1 cellular context compared by ENCODE assay signal in the genomic region with DNA sequence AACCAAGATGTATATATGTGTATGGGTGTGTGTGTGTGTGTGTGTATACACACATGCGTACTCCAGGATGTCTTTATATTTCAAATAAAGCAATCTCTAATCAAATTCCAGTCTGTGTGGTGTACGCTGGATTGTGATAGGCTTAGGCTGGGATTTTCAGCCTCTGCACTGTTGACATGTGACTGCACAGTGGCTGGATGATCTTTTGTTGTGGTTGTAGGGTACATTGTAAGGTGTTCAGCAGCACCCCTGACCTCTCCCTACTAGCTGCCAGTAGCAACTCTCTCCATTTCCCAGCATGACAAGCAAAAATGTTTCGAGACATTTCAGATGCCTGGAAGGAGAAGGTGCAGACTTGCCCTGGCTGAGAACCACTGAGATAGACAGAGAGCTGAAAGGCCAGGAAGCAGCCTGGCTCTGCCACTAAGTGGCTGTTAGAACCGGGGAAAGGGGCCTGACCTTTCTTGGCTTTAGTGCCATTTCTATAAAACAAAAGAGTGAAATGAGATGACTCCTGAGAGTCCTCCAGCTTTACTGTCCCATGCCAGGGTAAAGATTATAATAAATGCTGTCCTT.
TF ChIP-seq lines count a peak whose summit lies in the region.

No MANE protein-coding gene starts in this region.

TF ChIP-seq in IMR-90, 13 proteins besides CTCF, POLR2A, EP300 and RAD21:
- no peak for TF ChIP-seq SMC3 (IDR thresholded peaks at IDR 0.05; ENCODE audit: low read depth, low read length)
- TF ChIP-seq, protein P1, sequence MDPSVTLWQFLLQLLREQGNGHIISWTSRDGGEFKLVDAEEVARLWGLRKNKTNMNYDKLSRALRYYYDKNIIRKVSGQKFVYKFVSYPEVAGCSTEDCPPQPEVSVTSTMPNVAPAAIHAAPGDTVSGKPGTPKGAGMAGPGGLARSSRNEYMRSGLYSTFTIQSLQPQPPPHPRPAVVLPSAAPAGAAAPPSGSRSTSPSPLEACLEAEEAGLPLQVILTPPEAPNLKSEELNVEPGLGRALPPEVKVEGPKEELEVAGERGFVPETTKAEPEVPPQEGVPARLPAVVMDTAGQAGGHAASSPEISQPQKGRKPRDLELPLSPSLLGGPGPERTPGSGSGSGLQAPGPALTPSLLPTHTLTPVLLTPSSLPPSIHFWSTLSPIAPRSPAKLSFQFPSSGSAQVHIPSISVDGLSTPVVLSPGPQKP (IDR thresholded peaks at IDR 0.05; ENCODE audit: borderline replicate concordance, low read depth, low read length): no peak
- no peak for TF ChIP-seq MAZ (IDR thresholded peaks at IDR 0.05; ENCODE audit: borderline replicate concordance, low read depth, low read length)
- TF ChIP-seq NFE2L2 (IDR thresholded peaks at IDR 0.05; ENCODE audit: low read depth, low read length): no peak
- TF ChIP-seq CEBPB (IDR thresholded peaks at IDR 0.05; ENCODE audit: low read depth, low read length): no peak
- no peak for TF ChIP-seq RFX5 (IDR thresholded peaks at IDR 0.05; ENCODE audit: low read depth, low read length)
- no peak for TF ChIP-seq MXI1 (IDR thresholded peaks at IDR 0.05; ENCODE audit: borderline replicate concordance, low read depth, low read length)
- no peak for TF ChIP-seq BHLHE40 (IDR thresholded peaks at IDR 0.05; ENCODE audit: low read depth, low read length)
- no peak for TF ChIP-seq FOS (IDR thresholded peaks at IDR 0.05; ENCODE audit: low read depth, low read length)
- TF ChIP-seq, protein P2, sequence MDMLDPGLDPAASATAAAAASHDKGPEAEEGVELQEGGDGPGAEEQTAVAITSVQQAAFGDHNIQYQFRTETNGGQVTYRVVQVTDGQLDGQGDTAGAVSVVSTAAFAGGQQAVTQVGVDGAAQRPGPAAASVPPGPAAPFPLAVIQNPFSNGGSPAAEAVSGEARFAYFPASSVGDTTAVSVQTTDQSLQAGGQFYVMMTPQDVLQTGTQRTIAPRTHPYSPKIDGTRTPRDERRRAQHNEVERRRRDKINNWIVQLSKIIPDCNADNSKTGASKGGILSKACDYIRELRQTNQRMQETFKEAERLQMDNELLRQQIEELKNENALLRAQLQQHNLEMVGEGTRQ (IDR thresholded peaks at IDR 0.05; ENCODE audit: low read depth, low read length): no peak
- no peak for TF ChIP-seq RCOR1 (IDR thresholded peaks at IDR 0.05; ENCODE audit: insufficient replicate concordance, low read length)
- TF ChIP-seq MAFK (IDR thresholded peaks at IDR 0.05; ENCODE audit: low read depth, low read length): no peak
- no peak for TF ChIP-seq CHD1 (IDR thresholded peaks at IDR 0.05; ENCODE audit: low read depth, low read length)
